Comparison of ENCODE assay signal across 1 cellular context in the genomic region with DNA sequence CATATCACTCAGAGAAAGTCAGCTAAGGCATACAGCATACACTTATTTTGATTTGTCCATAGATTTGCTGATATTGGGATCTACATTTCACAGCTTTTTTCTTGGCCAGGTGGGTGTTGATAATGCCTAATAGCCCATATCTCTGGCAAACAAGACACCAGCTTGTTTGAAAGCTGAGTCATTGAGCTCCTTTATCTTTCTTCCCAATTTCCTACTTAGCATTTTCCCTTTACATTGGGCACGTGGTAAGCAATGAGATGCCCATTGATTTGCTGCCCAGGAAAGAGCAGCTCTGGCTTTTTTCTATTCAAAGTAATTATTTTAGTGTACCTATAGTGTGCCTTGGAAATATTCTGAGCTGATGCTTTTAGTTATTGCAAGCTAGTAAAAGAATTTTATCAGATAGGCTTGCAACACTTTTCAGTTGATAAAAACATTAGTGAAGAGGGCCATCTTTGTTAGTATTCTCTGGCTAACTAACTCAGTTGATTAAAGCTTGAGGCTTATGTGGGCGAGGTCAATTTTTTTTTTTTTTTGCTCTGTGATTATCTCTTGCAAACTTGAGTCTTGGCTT.
TF ChIP-seq lines count a peak whose summit lies in the region.

No MANE protein-coding gene starts in this region.

TF ChIP-seq in K562, 482 proteins besides CTCF, POLR2A, EP300 and RAD21 (continued from another document and continues in another):
- TF ChIP-seq TCF7 (IDR thresholded peaks at IDR 0.05; ENCODE audit: borderline replicate concordance): peak; percentile 89; the same call in 1 of the 2 replicates
- peak; percentile 94 for TF ChIP-seq FOXJ2 (tag; IDR thresholded peaks at IDR 0.05)
- peak; percentile 95 for TF ChIP-seq ZBED1 (IDR thresholded peaks at IDR 0.05)
- TF ChIP-seq FOXA3 (CRISPR knock-in tag; conservative IDR thresholded peaks at IDR 0.05 in 1 of 2, IDR thresholded peaks at IDR 0.05 in 1 of 2): peak in 1 of 2 experiments; percentile 94; a peak in 2 of 4 replicates
- TF ChIP-seq, protein P1, sequence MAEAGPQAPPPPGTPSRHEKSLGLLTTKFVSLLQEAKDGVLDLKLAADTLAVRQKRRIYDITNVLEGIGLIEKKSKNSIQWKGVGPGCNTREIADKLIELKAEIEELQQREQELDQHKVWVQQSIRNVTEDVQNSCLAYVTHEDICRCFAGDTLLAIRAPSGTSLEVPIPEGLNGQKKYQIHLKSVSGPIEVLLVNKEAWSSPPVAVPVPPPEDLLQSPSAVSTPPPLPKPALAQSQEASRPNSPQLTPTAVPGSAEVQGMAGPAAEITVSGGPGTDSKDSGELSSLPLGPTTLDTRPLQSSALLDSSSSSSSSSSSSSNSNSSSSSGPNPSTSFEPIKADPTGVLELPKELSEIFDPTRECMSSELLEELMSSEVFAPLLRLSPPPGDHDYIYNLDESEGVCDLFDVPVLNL (CRISPR knock-in tag; IDR thresholded peaks at IDR 0.05; ENCODE audit: low read depth): no peak
- TF ChIP-seq, protein P2, sequence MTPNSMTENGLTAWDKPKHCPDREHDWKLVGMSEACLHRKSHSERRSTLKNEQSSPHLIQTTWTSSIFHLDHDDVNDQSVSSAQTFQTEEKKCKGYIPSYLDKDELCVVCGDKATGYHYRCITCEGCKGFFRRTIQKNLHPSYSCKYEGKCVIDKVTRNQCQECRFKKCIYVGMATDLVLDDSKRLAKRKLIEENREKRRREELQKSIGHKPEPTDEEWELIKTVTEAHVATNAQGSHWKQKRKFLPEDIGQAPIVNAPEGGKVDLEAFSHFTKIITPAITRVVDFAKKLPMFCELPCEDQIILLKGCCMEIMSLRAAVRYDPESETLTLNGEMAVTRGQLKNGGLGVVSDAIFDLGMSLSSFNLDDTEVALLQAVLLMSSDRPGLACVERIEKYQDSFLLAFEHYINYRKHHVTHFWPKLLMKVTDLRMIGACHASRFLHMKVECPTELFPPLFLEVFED (CRISPR knock-in tag; conservative IDR thresholded peaks at IDR 0.05): 0 out of 2 replicates have a peak, but pooled peaks have one; percentile 14
- TF ChIP-seq GABPA (tag; conservative IDR thresholded peaks at IDR 0.05; ENCODE audit: low read depth): peak; percentile 14; the same call in 1 of the 2 replicates
- no peak for TF ChIP-seq SIRT6 (IDR thresholded peaks at IDR 0.05; ENCODE audit: low read depth, low read length)
- TF ChIP-seq FOXM1 (IDR thresholded peaks at IDR 0.05; ENCODE audit: low read depth): peak; percentile 99
- TF ChIP-seq FOXM1 (CRISPR knock-in tag; IDR thresholded peaks at IDR 0.05; ENCODE audit: low read depth): no peak
- TF ChIP-seq U2AF1 (optimal IDR thresholded peaks at IDR 0.05; ENCODE audit: low read depth, low read length): no peak
- TF ChIP-seq CTBP1 (IDR thresholded peaks at IDR 0.05; ENCODE audit: borderline replicate concordance): peak; percentile 96
- TF ChIP-seq ETV1 (tag; conservative IDR thresholded peaks at IDR 0.05; ENCODE audit: low read depth): peak; percentile 59
- no peak for TF ChIP-seq XRCC4 (IDR thresholded peaks at IDR 0.05; ENCODE audit: extremely low read depth, insufficient read depth, insufficient read length)
- TF ChIP-seq ZNF232 (CRISPR knock-in tag; IDR thresholded peaks at IDR 0.05): no peak
- no peak for TF ChIP-seq ZC3H11A (IDR thresholded peaks at IDR 0.05; ENCODE audit: low read depth, low read length)
- 0 out of 2 replicates have a peak, but pooled peaks have one; percentile 35 for TF ChIP-seq JUNB (CRISPR knock-in tag; conservative IDR thresholded peaks at IDR 0.05)
- TF ChIP-seq ILK (tag; IDR thresholded peaks at IDR 0.05; ENCODE audit: borderline replicate concordance, low read depth): no peak
- TF ChIP-seq TCF3 (CRISPR knock-in tag; IDR thresholded peaks at IDR 0.05): peak; percentile 99
- TF ChIP-seq ZNF778 (CRISPR knock-in tag; IDR thresholded peaks at IDR 0.05): no peak
- TF ChIP-seq NUFIP1 (IDR thresholded peaks at IDR 0.05; ENCODE audit: partially characterized antibody): no peak
- TF ChIP-seq, protein P3, sequence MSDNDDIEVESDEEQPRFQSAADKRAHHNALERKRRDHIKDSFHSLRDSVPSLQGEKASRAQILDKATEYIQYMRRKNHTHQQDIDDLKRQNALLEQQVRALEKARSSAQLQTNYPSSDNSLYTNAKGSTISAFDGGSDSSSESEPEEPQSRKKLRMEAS (CRISPR knock-in tag; IDR thresholded peaks at IDR 0.05): no peak
- no peak for TF ChIP-seq PCBP2 (IDR thresholded peaks at IDR 0.05; ENCODE audit: low read depth, low read length, poor library complexity, severe bottlenecking)
- TF ChIP-seq ZNF668 (CRISPR knock-in tag; IDR thresholded peaks at IDR 0.05): peak; percentile 25; the same call in 1 of the 2 replicates
- no peak; the same call in 1 of the 2 replicates for TF ChIP-seq TCFL5 (CRISPR knock-in tag; conservative IDR thresholded peaks at IDR 0.05)
- TF ChIP-seq TARDBP (IDR thresholded peaks at IDR 0.05): peak; percentile 97
- TF ChIP-seq ZNF644 (tag; IDR thresholded peaks at IDR 0.05; ENCODE audit: low read depth): peak; percentile 96
- TF ChIP-seq ZNF384 (IDR thresholded peaks at IDR 0.05; ENCODE audit: low read depth, low read length): peak; percentile 65
- TF ChIP-seq ZNF766 (CRISPR knock-in tag; conservative IDR thresholded peaks at IDR 0.05): peak; percentile 97
- TF ChIP-seq CEBPB (tag; IDR thresholded peaks at IDR 0.05): peak; percentile 83
- TF ChIP-seq ZNF316 (IDR thresholded peaks at IDR 0.05): peak; percentile 96
- TF ChIP-seq RBM15 (IDR thresholded peaks at IDR 0.05; ENCODE audit: insufficient read depth, low read length): no peak
- no peak for TF ChIP-seq RBM17 (IDR thresholded peaks at IDR 0.05; ENCODE audit: borderline replicate concordance, low read depth, low read length)
- peak; percentile 91 for TF ChIP-seq SMAD3 (CRISPR knock-in tag; conservative IDR thresholded peaks at IDR 0.05)
- TF ChIP-seq, protein P4, sequence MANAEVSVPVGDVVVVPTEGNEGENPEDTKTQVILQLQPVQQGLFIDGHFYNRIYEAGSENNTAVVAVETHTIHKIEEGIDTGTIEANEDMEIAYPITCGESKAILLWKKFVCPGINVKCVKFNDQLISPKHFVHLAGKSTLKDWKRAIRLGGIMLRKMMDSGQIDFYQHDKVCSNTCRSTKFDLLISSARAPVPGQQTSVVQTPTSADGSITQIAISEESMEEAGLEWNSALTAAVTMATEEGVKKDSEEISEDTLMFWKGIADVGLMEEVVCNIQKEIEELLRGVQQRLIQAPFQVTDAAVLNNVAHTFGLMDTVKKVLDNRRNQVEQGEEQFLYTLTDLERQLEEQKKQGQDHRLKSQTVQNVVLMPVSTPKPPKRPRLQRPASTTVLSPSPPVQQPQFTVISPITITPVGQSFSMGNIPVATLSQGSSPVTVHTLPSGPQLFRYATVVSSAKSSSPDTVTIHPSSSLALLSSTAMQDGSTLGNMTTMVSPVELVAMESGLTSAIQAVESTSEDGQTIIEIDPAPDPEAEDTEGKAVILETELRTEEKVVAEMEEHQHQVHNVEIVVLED (CRISPR knock-in tag; IDR thresholded peaks at IDR 0.05): no peak; the same call in 1 of the 2 replicates
- TF ChIP-seq ZNF253 (CRISPR knock-in tag; conservative IDR thresholded peaks at IDR 0.05): no peak
- TF ChIP-seq ZNF324 (CRISPR knock-in tag; IDR thresholded peaks at IDR 0.05): no peak
- peak; percentile 99 for TF ChIP-seq SOX6 (IDR thresholded peaks at IDR 0.05)
- peak; percentile 95 for TF ChIP-seq DACH1 (IDR thresholded peaks at IDR 0.05; ENCODE audit: partially characterized antibody)
- TF ChIP-seq ZNF780A (CRISPR knock-in tag; IDR thresholded peaks at IDR 0.05): no peak
- no peak for TF ChIP-seq HNRNPUL1 (IDR thresholded peaks at IDR 0.05; ENCODE audit: low read length)
- TF ChIP-seq BMI1 (IDR thresholded peaks at IDR 0.05; ENCODE audit: low read length): no peak
- peak; percentile 79 for TF ChIP-seq BRD9 (IDR thresholded peaks at IDR 0.05; ENCODE audit: low read depth, partially characterized antibody)
- TF ChIP-seq TEAD1 (CRISPR knock-in tag; IDR thresholded peaks at IDR 0.05): peak in 1 of 2 experiments; percentile 96; a peak in 2 of 4 replicates
- peak; percentile 96 for TF ChIP-seq ZNF197 (CRISPR knock-in tag; IDR thresholded peaks at IDR 0.05; ENCODE audit: low read depth)
- TF ChIP-seq, protein P5, sequence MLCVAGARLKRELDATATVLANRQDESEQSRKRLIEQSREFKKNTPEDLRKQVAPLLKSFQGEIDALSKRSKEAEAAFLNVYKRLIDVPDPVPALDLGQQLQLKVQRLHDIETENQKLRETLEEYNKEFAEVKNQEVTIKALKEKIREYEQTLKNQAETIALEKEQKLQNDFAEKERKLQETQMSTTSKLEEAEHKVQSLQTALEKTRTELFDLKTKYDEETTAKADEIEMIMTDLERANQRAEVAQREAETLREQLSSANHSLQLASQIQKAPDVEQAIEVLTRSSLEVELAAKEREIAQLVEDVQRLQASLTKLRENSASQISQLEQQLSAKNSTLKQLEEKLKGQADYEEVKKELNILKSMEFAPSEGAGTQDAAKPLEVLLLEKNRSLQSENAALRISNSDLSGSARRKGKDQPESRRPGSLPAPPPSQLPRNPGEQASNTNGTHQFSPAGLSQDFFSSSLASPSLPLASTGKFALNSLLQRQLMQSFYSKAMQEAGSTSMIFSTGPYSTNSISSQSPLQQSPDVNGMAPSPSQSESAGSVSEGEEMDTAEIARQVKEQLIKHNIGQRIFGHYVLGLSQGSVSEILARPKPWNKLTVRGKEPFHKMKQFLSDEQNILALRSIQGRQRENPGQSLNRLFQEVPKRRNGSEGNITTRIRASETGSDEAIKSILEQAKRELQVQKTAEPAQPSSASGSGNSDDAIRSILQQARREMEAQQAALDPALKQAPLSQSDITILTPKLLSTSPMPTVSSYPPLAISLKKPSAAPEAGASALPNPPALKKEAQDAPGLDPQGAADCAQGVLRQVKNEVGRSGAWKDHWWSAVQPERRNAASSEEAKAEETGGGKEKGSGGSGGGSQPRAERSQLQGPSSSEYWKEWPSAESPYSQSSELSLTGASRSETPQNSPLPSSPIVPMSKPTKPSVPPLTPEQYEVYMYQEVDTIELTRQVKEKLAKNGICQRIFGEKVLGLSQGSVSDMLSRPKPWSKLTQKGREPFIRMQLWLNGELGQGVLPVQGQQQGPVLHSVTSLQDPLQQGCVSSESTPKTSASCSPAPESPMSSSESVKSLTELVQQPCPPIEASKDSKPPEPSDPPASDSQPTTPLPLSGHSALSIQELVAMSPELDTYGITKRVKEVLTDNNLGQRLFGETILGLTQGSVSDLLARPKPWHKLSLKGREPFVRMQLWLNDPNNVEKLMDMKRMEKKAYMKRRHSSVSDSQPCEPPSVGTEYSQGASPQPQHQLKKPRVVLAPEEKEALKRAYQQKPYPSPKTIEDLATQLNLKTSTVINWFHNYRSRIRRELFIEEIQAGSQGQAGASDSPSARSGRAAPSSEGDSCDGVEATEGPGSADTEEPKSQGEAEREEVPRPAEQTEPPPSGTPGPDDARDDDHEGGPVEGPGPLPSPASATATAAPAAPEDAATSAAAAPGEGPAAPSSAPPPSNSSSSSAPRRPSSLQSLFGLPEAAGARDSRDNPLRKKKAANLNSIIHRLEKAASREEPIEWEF (CRISPR knock-in tag; IDR thresholded peaks at IDR 0.05): peak; percentile 91
- TF ChIP-seq LCOR (CRISPR knock-in tag; IDR thresholded peaks at IDR 0.05): peak; percentile 84; the same call in 1 of the 2 replicates
- TF ChIP-seq, protein P6, sequence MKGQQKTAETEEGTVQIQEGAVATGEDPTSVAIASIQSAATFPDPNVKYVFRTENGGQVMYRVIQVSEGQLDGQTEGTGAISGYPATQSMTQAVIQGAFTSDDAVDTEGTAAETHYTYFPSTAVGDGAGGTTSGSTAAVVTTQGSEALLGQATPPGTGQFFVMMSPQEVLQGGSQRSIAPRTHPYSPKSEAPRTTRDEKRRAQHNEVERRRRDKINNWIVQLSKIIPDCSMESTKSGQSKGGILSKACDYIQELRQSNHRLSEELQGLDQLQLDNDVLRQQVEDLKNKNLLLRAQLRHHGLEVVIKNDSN (CRISPR knock-in tag; IDR thresholded peaks at IDR 0.05): peak; percentile 73
- TF ChIP-seq EWSR1 (IDR thresholded peaks at IDR 0.05; ENCODE audit: borderline replicate concordance, low read depth, partially characterized antibody): no peak
- TF ChIP-seq, protein P7, sequence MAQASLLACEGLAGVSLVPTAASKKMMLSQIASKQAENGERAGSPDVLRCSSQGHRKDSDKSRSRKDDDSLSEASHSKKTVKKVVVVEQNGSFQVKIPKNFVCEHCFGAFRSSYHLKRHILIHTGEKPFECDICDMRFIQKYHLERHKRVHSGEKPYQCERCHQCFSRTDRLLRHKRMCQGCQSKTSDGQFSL (CRISPR knock-in tag; IDR thresholded peaks at IDR 0.05): no peak
- TF ChIP-seq, protein P7 (tag; IDR thresholded peaks at IDR 0.05): no peak
- peak; percentile 97 to 100 for TF ChIP-seq RCOR1 (IDR thresholded peaks at IDR 0.05; ENCODE audit: borderline replicate concordance in 1 of 2, low read depth in 2 of 2, low read length in 2 of 2)
- TF ChIP-seq GABPB2 (CRISPR knock-in tag; conservative IDR thresholded peaks at IDR 0.05): no peak
- TF ChIP-seq CBX1 (IDR thresholded peaks at IDR 0.05; ENCODE audit: low read depth): no peak
- TF ChIP-seq CBX5 (IDR thresholded peaks at IDR 0.05; ENCODE audit: borderline replicate concordance, low read depth): no peak
- peak; percentile 99 for TF ChIP-seq DPF2 (IDR thresholded peaks at IDR 0.05)
- TF ChIP-seq, protein P8, sequence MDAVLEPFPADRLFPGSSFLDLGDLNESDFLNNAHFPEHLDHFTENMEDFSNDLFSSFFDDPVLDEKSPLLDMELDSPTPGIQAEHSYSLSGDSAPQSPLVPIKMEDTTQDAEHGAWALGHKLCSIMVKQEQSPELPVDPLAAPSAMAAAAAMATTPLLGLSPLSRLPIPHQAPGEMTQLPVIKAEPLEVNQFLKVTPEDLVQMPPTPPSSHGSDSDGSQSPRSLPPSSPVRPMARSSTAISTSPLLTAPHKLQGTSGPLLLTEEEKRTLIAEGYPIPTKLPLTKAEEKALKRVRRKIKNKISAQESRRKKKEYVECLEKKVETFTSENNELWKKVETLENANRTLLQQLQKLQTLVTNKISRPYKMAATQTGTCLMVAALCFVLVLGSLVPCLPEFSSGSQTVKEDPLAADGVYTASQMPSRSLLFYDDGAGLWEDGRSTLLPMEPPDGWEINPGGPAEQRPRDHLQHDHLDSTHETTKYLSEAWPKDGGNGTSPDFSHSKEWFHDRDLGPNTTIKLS (IDR thresholded peaks at IDR 0.05; ENCODE audit: borderline replicate concordance, low read depth): no peak
- TF ChIP-seq, protein P9, sequence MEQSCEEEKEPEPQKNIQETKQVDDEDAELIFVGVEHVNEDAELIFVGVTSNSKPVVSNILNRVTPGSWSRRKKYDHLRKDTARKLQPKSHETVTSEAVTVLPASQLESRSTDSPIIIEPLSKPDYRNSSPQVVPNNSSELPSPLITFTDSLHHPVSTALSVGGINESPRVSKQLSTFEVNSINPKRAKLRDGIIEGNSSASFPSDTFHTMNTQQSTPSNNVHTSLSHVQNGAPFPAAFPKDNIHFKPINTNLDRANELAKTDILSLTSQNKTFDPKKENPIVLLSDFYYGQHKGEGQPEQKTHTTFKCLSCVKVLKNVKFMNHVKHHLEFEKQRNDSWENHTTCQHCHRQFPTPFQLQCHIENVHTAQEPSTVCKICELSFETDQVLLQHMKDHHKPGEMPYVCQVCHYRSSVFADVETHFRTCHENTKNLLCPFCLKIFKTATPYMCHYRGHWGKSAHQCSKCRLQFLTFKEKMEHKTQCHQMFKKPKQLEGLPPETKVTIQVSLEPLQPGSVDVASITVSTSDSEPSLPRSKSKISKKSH (CRISPR knock-in tag; IDR thresholded peaks at IDR 0.05): no peak
